In genomic region chr17:77235370-77236080, GRCh38 we compare ENCODE assay signal across 8 cellular contexts.
DNase-seq lines count a peak whose midpoint lies in the region; ATAC-seq, FAIRE-seq and TF ChIP-seq lines count a peak whose summit lies in the region.

No MANE protein-coding gene starts in this region.

- peak overlapping the region; percentile 44 for H3K4me3 ChIP-seq in AG10803 (ENCODE audit: low read length)
- no peak overlapping the region for H3K4me3 ChIP-seq in K562
- peak overlapping the region; percentile 14 for H3K4me3 ChIP-seq in lower lobe of right lung
- H3K4me3 ChIP-seq in thoracic aorta = peak overlapping the region; percentile 68

- H4K20me1 ChIP-seq in K562 (replicated peaks; ENCODE audit: control insufficient read depth, insufficient read depth, low read length) = no peaks in the 10 kb centered on the region

- peaks cover 3 to 5% of the 10 kb centered on the region in 2 experiments; a peak in 4 of 5 replicates for H3K4me1 ChIP-seq in K562 (replicated peaks in 1 of 2; ENCODE audit: control insufficient read depth in 2 of 2, insufficient read depth in 2 of 2, low read length in 2 of 2)
- H3K4me1 ChIP-seq in lower lobe of right lung = peaks cover 17% of the 10 kb centered on the region
- H3K4me1 ChIP-seq in thoracic aorta (ENCODE audit: control insufficient read depth in 1 of 2, low read depth in 2 of 2) = peaks cover 8 to 20% of the 10 kb centered on the region in 2 donors

- H2AFZ ChIP-seq in K562 (ENCODE audit: low read depth, low read length) = no peak overlapping the region

- no peaks in the 10 kb centered on the region for H3K79me2 ChIP-seq in K562 (ENCODE audit: control insufficient read depth, insufficient read depth, low read length)

- POLR2A ChIA-PET in K562 (lab: Yijun Ruan, JAX) = interaction anchor here (0.6 to 1.0 kb wide), 2 partner anchors 11 to 317 kb away, joined by 3 read pairs; no protein-coding TSS in a partner anchor

- BruUV-seq in K562 (replicated peaks; lab: Mats Ljungman, UMichigan) = no TSS peak

- 60% methylated on average over 15 of the region's 15 CpGs for WGBS in K562 (ENCODE audit: insufficient coverage, low coverage, missing lambda C conversion rate)

- DNase-seq in AG10803 (ENCODE audit: low read depth) = peak; percentile 96
- peak; percentile 56 for DNase-seq in LHCN-M2 (ENCODE audit: low read depth)
- no peak for DNase-seq in K562 (ENCODE audit: extremely low read depth in 1 of 4, low spot score in 3 of 4)
- peak; percentile 57 for DNase-seq in lower lobe of right lung
- DNase-seq in thoracic aorta (ENCODE audit: low spot score) = no peak
- DNase-seq in islet precursor cell = no peak
- DNase-seq in activated CD4-positive, CD25-positive, alpha-beta regulatory T cell (lab: John Stamatoyannopoulos, UW) = no peak
- DNase-seq in OCI-M1 (lab: John Stamatoyannopoulos, UW) = no peak

- H3K9me3 ChIP-seq in K562 (replicated peaks; ENCODE audit: control insufficient read depth, insufficient read depth, low read depth, low read length) (peaks cover 10% of the 10 kb centered on the region), lower lobe of right lung (no peaks in the 10 kb centered on the region), thoracic aorta (no peaks in the 10 kb centered on the region)

- intact Hi-C loops in K562 (cut with micrococcal nuclease) (no loop called here), lower lobe of right lung (cut with DNase I) (no loop called here)

- no peak for TF ChIP-seq EP300 in K562 (IDR thresholded peaks at IDR 0.05; ENCODE audit: low read length)

- ATAC-seq in K562 (no peak), lower lobe of right lung (peak; percentile 69 to 72), thoracic aorta (ENCODE audit: insufficient number of reproducible peaks, low FRiP score, low read depth) (peak; percentile 79)

- H3K4me2 ChIP-seq in K562 (ENCODE audit: insufficient read depth, low read length) = no peak overlapping the region

- TF ChIP-seq RAD21 in K562 (CRISPR knock-in tag; conservative IDR thresholded peaks at IDR 0.05 in 1 of 2, IDR thresholded peaks at IDR 0.05 in 1 of 2) = no peak

- in situ Hi-C loops in K562 (cut with MboI) = no loop called here

- H3K27me3 ChIP-seq in K562 (ENCODE audit: control insufficient read depth in 2 of 2, insufficient read depth in 2 of 2, low read length in 2 of 2) (no peaks in the 10 kb centered on the region), lower lobe of right lung (ENCODE audit: low read depth) (no peaks in the 10 kb centered on the region), thoracic aorta (replicated peaks; ENCODE audit: insufficient read depth) (no peaks in the 10 kb centered on the region)

- no peak for FAIRE-seq in K562 (lab: Jason Lieb, UNC)

- H3K9me1 ChIP-seq in K562 (ENCODE audit: control insufficient read depth, insufficient read depth, low read length) = no peaks in the 10 kb centered on the region

- H3K27ac ChIP-seq in K562 (ENCODE audit: extremely low read depth, low read depth, low read length) (no peak overlapping the region), lower lobe of right lung (peak overlapping the region; percentile 57), thoracic aorta (peak overlapping the region; percentile 79 to 88)

- no peak for TF ChIP-seq CTCF in AG10803 (conservative IDR thresholded peaks at IDR 0.05; ENCODE audit: low read length)
- no peak for TF ChIP-seq CTCF in K562 (IDR thresholded peaks at IDR 0.05 in 2 of 3, conservative IDR thresholded peaks at IDR 0.05 in 1 of 3; ENCODE audit: insufficient read depth in 2 of 3, low read depth in 1 of 3, low read length in 3 of 3)
- TF ChIP-seq CTCF in lower lobe of right lung (IDR thresholded peaks at IDR 0.05) = no peak
- no peak for TF ChIP-seq CTCF in thoracic aorta (IDR thresholded peaks at IDR 0.05)

- H3K9ac ChIP-seq in K562 (ENCODE audit: insufficient read depth in 1 of 2, low read depth in 2 of 2, low read length in 2 of 2) = no peak overlapping the region; a peak in 1 of 4 replicates

- CTCF ChIA-PET in K562 (lab: Yijun Ruan, JAX; ENCODE audit: low intra/inter-chr PET ratio) = no interaction called here

- no peak for TF ChIP-seq POLR2A in K562 (conservative IDR thresholded peaks at IDR 0.05)

- H3K36me3 ChIP-seq in K562 (ENCODE audit: control insufficient read depth, insufficient read depth, low read length) (no peaks in the 10 kb centered on the region), lower lobe of right lung (no peaks in the 10 kb centered on the region), thoracic aorta (no peaks in the 10 kb centered on the region)

TF ChIP-seq in K562, 482 proteins besides CTCF, POLR2A, EP300 and RAD21:
- peak; percentile 63 for TF ChIP-seq GABPA (tag; conservative IDR thresholded peaks at IDR 0.05; ENCODE audit: low read depth)
- 0 out of 2 replicates have a peak, but pooled peaks have one; percentile 5 for TF ChIP-seq ZNF316 (IDR thresholded peaks at IDR 0.05)
- no peak for TF ChIP-seq MCM7 (IDR thresholded peaks at IDR 0.05)
- no peak for TF ChIP-seq SAFB (IDR thresholded peaks at IDR 0.05; ENCODE audit: borderline replicate concordance, low read depth, low read length)
- TF ChIP-seq TSHZ1 (CRISPR knock-in tag; IDR thresholded peaks at IDR 0.05) = no peak
- TF ChIP-seq ZNF12 (CRISPR knock-in tag; IDR thresholded peaks at IDR 0.05) = no peak
- TF ChIP-seq ZFP30 (CRISPR knock-in tag; IDR thresholded peaks at IDR 0.05; ENCODE audit: borderline replicate concordance) = no peak
- no peak for TF ChIP-seq DMBX1 (CRISPR knock-in tag; IDR thresholded peaks at IDR 0.05; ENCODE audit: borderline replicate concordance)
- no peak for TF ChIP-seq ZNF133 (CRISPR knock-in tag; IDR thresholded peaks at IDR 0.05)
- no peak for TF ChIP-seq TEAD2 (tag; IDR thresholded peaks at IDR 0.05)

Comparison
In these comparisons a context has a peak if more than half of its experiments do, and no peak if none do; other contexts are left out.
1. DNase-seq: peak in AG10803 (single experiment), LHCN-M2 (single experiment) and lower lobe of right lung (single experiment); none in K562 (0 of 4), thoracic aorta (single experiment), islet precursor cell (single experiment), activated CD4-positive, CD25-positive, alpha-beta regulatory T cell (0 of 4) and OCI-M1 (single experiment).